ENCODE assay signal across 22 cellular contexts in genomic region chr4:48640225-48640624, GRCh38.
"Had no signal": no experiment of that assay in that cellular context is flagged by ENCODE, and none has a peak within 500 bp of the region (broad histone marks: within the 10 kb centered on the region; RNA-seq: fewer than 3 reads in every experiment).

No MANE protein-coding gene starts in this region.

- ATAC-seq: activated CD4-positive, alpha-beta T cell treated with anti-CD3 and anti-CD28 coated beads for 36 hours; activated naive CD4-positive, alpha-beta T cell treated with anti-CD3 and anti-CD28 coated beads, Interleukin-2, amount 50 U/mL, for 72 hours; activated T-helper 17 cell treated with anti-CD3 and anti-CD28 coated beads, Interleukin-2, amount 50 U/mL, for 72 hours; left ventricle myocardium superior; stimulated activated naive B cell treated with anti-CD40 and anti-IgM and Interleukin-4, amounts not matched to agents 10 μg/mL and 1 μg/mL and 100 μg/mL, for 72 hours had no signal

- H3K27me3 ChIP-seq: ascending aorta, neural progenitor cell, transverse colon, uterus had no signal

- H3K36me3 ChIP-seq: ascending aorta, neural progenitor cell, transverse colon, uterus had no signal

- H3K9me3 ChIP-seq: ascending aorta, transverse colon, uterus had no signal

- DNase-seq: activated B cell treated with CpG ODN at 0.5 μM for 24 hours; activated CD4-positive, alpha-beta T cell treated with anti-CD3 and anti-CD28 coated beads for 36 hours; activated CD4-positive, alpha-beta T cell treated with anti-CD3 and anti-CD28 coated beads, Interleukin-2, amount 50 U/mL, for 4 hours; activated CD8-positive, alpha-beta memory T cell treated with anti-CD3 and anti-CD28 coated beads for 24 hours; activated CD8-positive, alpha-beta memory T cell treated with anti-CD3 and anti-CD28 coated beads, Interleukin-2, amount 50 U/mL, for 4 hours; activated T-cell treated with anti-CD3 and anti-CD28 coated beads, Interleukin-2, amount 50 U/mL, for 24 hours; endodermal cell; kidney; left ventricle myocardium superior; retina; stimulated activated CD4-positive, alpha-beta T cell treated with anti-CD3 and anti-CD28 coated beads, Interleukin-2, amount 100 ng/mL, for 48 hours; stimulated activated CD8-positive, alpha-beta memory T cell treated with anti-CD3 and anti-CD28 coated beads, Interleukin-4, amount 100 ng/mL, for 48 hours; stimulated activated naive B cell treated with anti-CD40 and anti-IgM and Interleukin-4, amounts not matched to agents 10 μg/mL and 1 μg/mL and 100 μg/mL, for 72 hours; T-helper 1 cell; T-helper 9 cell; transverse colon; uterus had no signal

- H3K4me3 ChIP-seq: ascending aorta, coronary artery, neural progenitor cell, transverse colon, uterus had no signal

- H3K27ac ChIP-seq: neural progenitor cell, transverse colon had no signal
